24 cellular contexts compared by ENCODE assay signal in genomic region chr3:182018361-182018760, GRCh38.
"Had no signal": no experiment of that assay in that cellular context is flagged by ENCODE, and none has a peak within 500 bp of the region (broad histone marks: within the 10 kb centered on the region; RNA-seq: fewer than 3 reads in every experiment).

No MANE protein-coding gene starts in this region.

- H3K4me3 Mint-ChIP-seq: dendritic cell treated with granulocyte-macrophage colony-stimulating factor and Interleukin-4, amounts not matched to agents 40 ng/mL and 50 ng/mL, for 4 days; effector memory CD8-positive, alpha-beta T cell; endodermal cell; immature natural killer cell; mesothelial cell of epicardium had no signal

- H3K36me3 ChIP-seq: colonic mucosa, esophagus squamous epithelium, gastrocnemius medialis, heart left ventricle, left lung, lower lobe of right lung had no signal

- ATAC-seq: effector memory CD8-positive, alpha-beta T cell; gastrocnemius medialis; heart left ventricle; left cardiac atrium; left lung; left ventricle myocardium superior; lower lobe of right lung; mucosa of descending colon had no signal

- H3K4me2 ChIP-seq: hepatocyte had no signal

- H3K27me3 ChIP-seq: colonic mucosa, esophagus squamous epithelium, gastrocnemius medialis, heart left ventricle, hepatocyte, left lung had no signal

- H2AFZ ChIP-seq: hepatocyte had no signal

- H3K27ac Mint-ChIP-seq: dendritic cell treated with granulocyte-macrophage colony-stimulating factor and Interleukin-4, amounts not matched to agents 40 ng/mL and 50 ng/mL, for 4 days; effector memory CD8-positive, alpha-beta T cell; endodermal cell; immature natural killer cell; mesothelial cell of epicardium; naive B cell had no signal

- H3K27ac ChIP-seq: colonic mucosa, esophagus squamous epithelium, gastrocnemius medialis, heart left ventricle, hepatocyte, left lung, lower lobe of right lung had no signal

- DNase-seq: colonic mucosa; cortex of kidney; effector CD8-positive, alpha-beta T cell; effector memory CD8-positive, alpha-beta T cell; endodermal cell; esophagus squamous epithelium; foreskin fibroblast; foreskin melanocyte; gastrocnemius medialis; heart left ventricle; hypothalamus; immature natural killer cell; islet precursor cell; left cardiac atrium; left lung; left ventricle myocardium superior; lower lobe of right lung; mesenchymal stem cell; mucosa of descending colon; naive B cell had no signal

- H3K27me3 Mint-ChIP-seq: dendritic cell treated with granulocyte-macrophage colony-stimulating factor and Interleukin-4, amounts not matched to agents 40 ng/mL and 50 ng/mL, for 4 days; effector memory CD8-positive, alpha-beta T cell; naive B cell had no signal

- H3K9me3 ChIP-seq: colonic mucosa, esophagus squamous epithelium, gastrocnemius medialis, heart left ventricle, left lung, lower lobe of right lung, mucosa of descending colon had no signal

- H3K4me1 ChIP-seq: colonic mucosa, gastrocnemius medialis, heart left ventricle, left lung, lower lobe of right lung had no signal

- H3K4me1 Mint-ChIP-seq: endodermal cell, immature natural killer cell, naive B cell had no signal

- H3K4me3 ChIP-seq: colonic mucosa, esophagus squamous epithelium, gastrocnemius medialis, heart left ventricle, hepatocyte, left lung, lower lobe of right lung, mucosa of descending colon had no signal

- H3K9me3 Mint-ChIP-seq: endodermal cell, mesothelial cell of epicardium had no signal

- FAIRE-seq: endometrium had no signal

- H3K79me2 ChIP-seq: hepatocyte had no signal

- H3K36me3 Mint-ChIP-seq: immature natural killer cell, mesothelial cell of epicardium, naive B cell had no signal
